ENCODE assay signal across 7 cellular contexts in the genomic region with DNA sequence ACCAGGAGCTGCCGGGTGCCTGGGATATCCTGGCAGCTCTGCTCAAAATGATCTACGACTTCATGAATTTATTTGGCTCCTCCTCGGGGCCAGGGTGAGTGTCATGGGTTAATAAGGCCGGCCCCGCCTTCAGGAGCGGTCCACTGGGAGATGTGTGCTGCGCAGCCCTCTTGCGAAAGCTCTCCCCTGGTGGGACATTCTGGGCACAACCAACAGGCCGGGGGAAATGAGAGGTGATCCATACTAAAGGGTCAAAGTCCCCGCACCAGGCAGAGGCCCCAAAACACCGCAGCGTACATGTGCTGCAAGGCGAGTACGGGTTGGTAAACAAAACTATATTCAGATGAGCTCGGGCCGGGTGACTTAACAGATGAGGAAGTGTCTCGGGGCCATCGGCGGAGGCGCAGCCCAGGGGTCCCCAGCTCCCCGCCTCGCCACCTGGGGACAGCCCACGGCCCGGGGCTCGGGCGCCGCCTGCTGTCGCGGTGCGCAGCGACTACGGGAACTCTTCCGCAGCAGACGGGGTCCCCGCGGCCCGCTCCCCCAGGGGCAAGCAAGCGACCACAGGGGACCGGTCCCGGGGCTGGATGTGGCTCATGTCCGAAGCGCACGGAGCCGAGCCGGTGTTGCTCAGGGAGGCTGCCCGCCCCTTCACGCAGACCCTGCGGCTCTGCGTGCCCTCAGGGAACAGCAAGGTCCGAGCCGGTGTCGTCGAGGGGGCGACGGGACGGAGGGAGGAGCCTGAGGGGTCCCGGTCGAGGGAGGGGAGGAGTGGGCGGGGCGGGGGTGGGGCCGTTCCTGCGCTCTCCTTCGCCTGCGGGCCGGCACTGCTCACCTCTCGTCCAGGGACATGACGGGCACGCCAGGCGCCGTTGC. TPM values are rescaled to one million over a fixed set of nuclear protein-coding genes. Genes with fewer than 3 reads are reported as not detected.
A peak's percentile ranks its signal among the peaks of the same experiment; 100 is the strongest.
DNase-seq lines count a peak whose midpoint lies in the region; ATAC-seq and TF ChIP-seq lines count a peak whose summit lies in the region.

A gene with protein sequence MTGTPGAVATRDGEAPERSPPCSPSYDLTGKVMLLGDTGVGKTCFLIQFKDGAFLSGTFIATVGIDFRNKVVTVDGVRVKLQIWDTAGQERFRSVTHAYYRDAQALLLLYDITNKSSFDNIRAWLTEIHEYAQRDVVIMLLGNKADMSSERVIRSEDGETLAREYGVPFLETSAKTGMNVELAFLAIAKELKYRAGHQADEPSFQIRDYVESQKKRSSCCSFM (plus strand): TSS at position 834 of the 876 bp plus-strand sequence. CDS start 17 bp downstream, at position 851.

- peaks cover 12% of the 10 kb centered on the region for H3K4me1 ChIP-seq in ovary (ENCODE audit: insufficient read depth)

- intact Hi-C loops in ovary (cut with DNase I) = no loop called here

- H3K4me3 ChIP-seq in WI38 (ENCODE audit: low read depth, low read length) (0 out of 2 replicates have a peak within 1 kb of the TSS, but pooled peaks have one; percentile 12), fibroblast of villous mesenchyme (ENCODE audit: low read depth, low read length) (peak within 1 kb of the TSS; percentile 39), ovary (peak within 1 kb of the TSS; percentile 26)

- peak; percentile 77 for DNase-seq in GM13977 (ENCODE audit: low spot score)
- DNase-seq in fibroblast of villous mesenchyme (ENCODE audit: low read depth) = no peak
- no peak for DNase-seq in ovary
- DNase-seq in NCI-H146 treated with DMSO at 0.1 percent for 48 hours (lab: John Stamatoyannopoulos, UW; ENCODE audit: unreplicated experiment) = no peak

- no peak for TF ChIP-seq POLR2A in ovary (IDR thresholded peaks at IDR 0.05)

- no peak for ATAC-seq in GM19397 (IDR thresholded peaks at IDR 0.05; ENCODE audit: unreplicated experiment)

- peak; percentile 86 for TF ChIP-seq CTCF in GM13977 (IDR thresholded peaks at IDR 0.05; ENCODE audit: extremely low read depth, insufficient read depth, missing control alignments)
- TF ChIP-seq CTCF in WI38 (IDR thresholded peaks at IDR 0.05; ENCODE audit: low read depth, low read length) = no peak
- peak; percentile 27 for TF ChIP-seq CTCF in fibroblast of villous mesenchyme (IDR thresholded peaks at IDR 0.05; ENCODE audit: insufficient read depth, low read depth, low read length)
- TF ChIP-seq CTCF in ovary (IDR thresholded peaks at IDR 0.05) = no peak

- in situ Hi-C loops in GM13977 (cut with MboI; ENCODE audit: low pct_unique_long_range_greater_than_20kb, low sequenced_read_pairs, unreplicated experiment) = no loop called here

- H3K36me3 ChIP-seq in KOPT-K1 (ENCODE audit: insufficient read depth, low read length) (no peaks in the 10 kb centered on the region), ovary (no peaks in the 10 kb centered on the region)

- WGBS in ovary, 3 donors = 4 to 10% (median 6%) methylated on average over 45 to 70 of the region's 70 CpGs

- H3K27ac ChIP-seq in KOPT-K1 (ENCODE audit: low read depth, low read length, poor library complexity, severe bottlenecking) (peak within 1 kb of the TSS; percentile 99), ovary (no peak within 1 kb of the TSS)

- no peaks in the 10 kb centered on the region for H3K27me3 ChIP-seq in ovary

- TF ChIP-seq EP300 in ovary (IDR thresholded peaks at IDR 0.05) = no peak

- H3K9me3 ChIP-seq in KOPT-K1 (ENCODE audit: insufficient read depth, low read length, poor library complexity, severe bottlenecking) (no peaks in the 10 kb centered on the region), ovary (no peaks in the 10 kb centered on the region)

RNA-seq across cellular contexts. Expression of the gene that starts here (rescaled TPM):
- total RNA-seq in fibroblast of villous mesenchyme (0.32 TPM in 1 of 2 replicates, not detected in the other), ovary (under 1 TPM in 5 of 7 donors, not detected in 2; 0.45 to 0.72 (median 0.57) TPM)
- 1 to 10 TPM in 1 of 2 donors, under 1 TPM in 1; 0.58 to 2.4 TPM for polyA plus RNA-seq in ovary

Comparison
In these comparisons a context has a peak if more than half of its experiments do, and no peak if none do; other contexts are left out.
1. CTCF ChIP-seq: peak in GM13977 (single experiment) and fibroblast of villous mesenchyme (single experiment); none in WI38 (single experiment) and ovary (0 of 3).
2. Peak in every context shown above with its lines, with median percentiles within 50 percentile points of each other: H3K4me3 ChIP-seq.